In genomic region chr6:119162134-119162761, GRCh38 we compare ENCODE assay signal across 14 cellular contexts.
DNase-seq lines count a peak whose midpoint lies in the region; ATAC-seq and TF ChIP-seq lines count a peak whose summit lies in the region.
"Had no signal": no experiment of that assay in that cellular context is flagged by ENCODE, and none has a peak within 500 bp of the region (broad histone marks: within the 10 kb centered on the region; RNA-seq: fewer than 3 reads in every experiment).

No MANE protein-coding gene starts in this region.

- no peak for TF ChIP-seq POLR2A in GM18505 (IDR thresholded peaks at IDR 0.05; ENCODE audit: borderline replicate concordance, extremely low read depth, insufficient read depth, insufficient read length)

- H3K9me3 Mint-ChIP-seq in CD14-positive monocyte, result no peaks in the 10 kb centered on the region
- H3K9me3 Mint-ChIP-seq: H9; stimulated activated effector memory CD8-positive, alpha-beta T cell treated with anti-CD3 and anti-CD28 coated beads, Interleukin-12 subunit alpha, Interleukin-12 subunit beta, amount 100 ng/mL, for 72 hours had no signal

- no peak overlapping the region for H3K27ac Mint-ChIP-seq in CD14-positive monocyte
- H3K27ac Mint-ChIP-seq: stimulated activated effector memory CD8-positive, alpha-beta T cell treated with anti-CD3 and anti-CD28 coated beads, Interleukin-12 subunit alpha, Interleukin-12 subunit beta, amount 100 ng/mL, for 72 hours had no signal

- intact Hi-C loops in CD14-positive monocyte (cut with micrococcal nuclease), result no loop called here

- no peak for TF ChIP-seq CTCF in CD14-positive monocyte (IDR thresholded peaks at IDR 0.05)

- H3K4me1 Mint-ChIP-seq in CD14-positive monocyte, result peaks cover 37% of the 10 kb centered on the region
- H3K4me1 Mint-ChIP-seq: H9; stimulated activated effector memory CD8-positive, alpha-beta T cell treated with anti-CD3 and anti-CD28 coated beads, Interleukin-12 subunit alpha, Interleukin-12 subunit beta, amount 100 ng/mL, for 72 hours had no signal

- no peak for DNase-seq in activated naive CD4-positive, alpha-beta T cell (lab: John Stamatoyannopoulos, UW)
- DNase-seq in NK-92 treated with Interleukin-12 subunit alpha and Interleukin-12 subunit beta, amount 100 ng/mL, for 24 hours (lab: John Stamatoyannopoulos, UW), result no peak
- no peak for DNase-seq in CD14-positive monocyte (ENCODE audit: low spot score)
- DNase-seq: DMS153; effector memory CD4-positive, alpha-beta T cell; foreskin keratinocyte; H9; OCI-M1 had no signal

- peaks cover 0 to 10% (median 6%) of the 10 kb centered on the region in 3 donors for H3K27me3 Mint-ChIP-seq in CD14-positive monocyte (ENCODE audit: low read depth in 3 of 3)

- no peak overlapping the region for H3K4me3 Mint-ChIP-seq in CD14-positive monocyte
- H3K4me3 Mint-ChIP-seq: H9; stimulated activated effector memory CD8-positive, alpha-beta T cell treated with anti-CD3 and anti-CD28 coated beads, Interleukin-12 subunit alpha, Interleukin-12 subunit beta, amount 100 ng/mL, for 72 hours had no signal

- ATAC-seq in GM18505 (IDR thresholded peaks at IDR 0.05; ENCODE audit: unreplicated experiment) (peak; percentile 72), GM19455 (IDR thresholded peaks at IDR 0.05; ENCODE audit: unreplicated experiment) (peak; percentile 81), HG02763 (IDR thresholded peaks at IDR 0.05; ENCODE audit: unreplicated experiment) (peak; percentile 81), HG03521 (IDR thresholded peaks at IDR 0.05; ENCODE audit: unreplicated experiment) (peak; percentile 75), HG02970 (IDR thresholded peaks at IDR 0.05; ENCODE audit: low FRiP score, unreplicated experiment) (no peak)
- ATAC-seq: stimulated activated effector memory CD8-positive, alpha-beta T cell treated with anti-CD3 and anti-CD28 coated beads, Interleukin-12 subunit alpha, Interleukin-12 subunit beta, amount 100 ng/mL, for 72 hours had no signal

- no peaks in the 10 kb centered on the region for H3K36me3 Mint-ChIP-seq in CD14-positive monocyte
- H3K36me3 Mint-ChIP-seq: stimulated activated effector memory CD8-positive, alpha-beta T cell treated with anti-CD3 and anti-CD28 coated beads, Interleukin-12 subunit alpha, Interleukin-12 subunit beta, amount 100 ng/mL, for 72 hours had no signal
